25 cellular contexts compared by ENCODE assay signal in the genomic region with DNA sequence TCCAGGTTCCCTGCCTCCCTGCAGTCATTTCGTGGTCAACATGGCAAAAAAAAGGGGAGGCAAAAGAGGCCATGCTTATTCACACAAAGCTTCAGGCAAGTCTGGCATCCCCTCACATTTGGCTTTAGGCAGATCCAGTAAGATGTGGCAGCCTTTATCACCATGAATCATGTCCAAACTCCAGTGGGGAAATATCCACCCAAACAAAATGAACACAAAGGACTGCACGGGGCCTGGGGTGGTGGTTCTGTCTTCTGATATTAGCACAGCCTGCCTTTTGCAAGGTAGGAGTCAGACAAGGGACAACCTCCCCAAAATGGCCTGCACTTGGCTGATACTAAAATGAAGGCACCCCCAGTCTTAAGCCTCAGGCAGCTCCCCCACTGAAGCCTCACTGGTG.
"Had no signal": no experiment of that assay in that cellular context is flagged by ENCODE, and none has a peak within 500 bp of the region (broad histone marks: within the 10 kb centered on the region; RNA-seq: fewer than 3 reads in every experiment).

No MANE protein-coding gene starts in this region.

- H3K27ac Mint-ChIP-seq: naive thymus-derived CD8-positive, alpha-beta T cell; nephron progenitor cell had no signal

- DNase-seq: cerebellar nuclear complex; cortex of kidney; effector CD4-positive, alpha-beta T cell; foreskin keratinocyte; heart left ventricle; kidney; left cardiac atrium; left lung; mesendoderm; midbrain; naive thymus-derived CD8-positive, alpha-beta T cell; nephron progenitor cell; pancreas; retina; right lobe of liver; small intestine; stimulated activated CD4-positive, alpha-beta T cell treated with anti-CD3 and anti-CD28 coated beads, Interleukin-15, amount 100 ng/mL, for 24 hours; stimulated activated CD4-positive, alpha-beta T cell treated with anti-CD3 and anti-CD28 coated beads, Interleukin-2, amount 100 ng/mL, for 48 hours; stimulated activated naive CD4-positive, alpha-beta T cell; stimulated activated naive CD8-positive, alpha-beta T cell treated with anti-CD3 and anti-CD28 coated beads, Interleukin-15, amount 100 ng/mL, for 72 hours; thyroid gland; trophoblast cell had no signal

- H3K36me3 ChIP-seq: gastroesophageal sphincter, heart left ventricle, left lung, neutrophil, pancreas, right lobe of liver, thyroid gland had no signal

- ATAC-seq: foreskin keratinocyte; gastroesophageal sphincter; heart left ventricle; left cardiac atrium; left lung; naive thymus-derived CD8-positive, alpha-beta T cell; pancreas; right lobe of liver; stimulated activated naive CD8-positive, alpha-beta T cell treated with anti-CD3 and anti-CD28 coated beads, Interleukin-15, amount 100 ng/mL, for 72 hours had no signal

- H3K9me3 ChIP-seq: gastroesophageal sphincter, heart left ventricle, left lung, neutrophil, pancreas, right lobe of liver, thyroid gland had no signal

- H3K27ac ChIP-seq: foreskin keratinocyte, gastroesophageal sphincter, heart left ventricle, hepatocyte, left lung, neutrophil, pancreas, right lobe of liver, thyroid gland had no signal

- H3K9me3 Mint-ChIP-seq: stimulated activated naive CD8-positive, alpha-beta T cell treated with anti-CD3 and anti-CD28 coated beads, Interleukin-15, amount 100 ng/mL, for 72 hours had no signal

- H3K4me1 Mint-ChIP-seq: naive thymus-derived CD8-positive, alpha-beta T cell; nephron progenitor cell; stimulated activated naive CD8-positive, alpha-beta T cell treated with anti-CD3 and anti-CD28 coated beads, Interleukin-15, amount 100 ng/mL, for 72 hours had no signal

- H3K27me3 ChIP-seq: gastroesophageal sphincter, heart left ventricle, hepatocyte, left lung, pancreas, right lobe of liver, thyroid gland had no signal

- H3K27me3 Mint-ChIP-seq: stimulated activated naive CD8-positive, alpha-beta T cell treated with anti-CD3 and anti-CD28 coated beads, Interleukin-15, amount 100 ng/mL, for 72 hours had no signal

- H3K4me1 ChIP-seq: foreskin keratinocyte, heart left ventricle, left lung, pancreas, right lobe of liver had no signal

- H3K4me3 Mint-ChIP-seq: naive thymus-derived CD8-positive, alpha-beta T cell; nephron progenitor cell; stimulated activated naive CD8-positive, alpha-beta T cell treated with anti-CD3 and anti-CD28 coated beads, Interleukin-15, amount 100 ng/mL, for 72 hours had no signal

- H3K4me3 ChIP-seq: gastroesophageal sphincter, heart left ventricle, hepatocyte, left lung, pancreas, right lobe of liver, thyroid gland had no signal
